In the genomic region with DNA sequence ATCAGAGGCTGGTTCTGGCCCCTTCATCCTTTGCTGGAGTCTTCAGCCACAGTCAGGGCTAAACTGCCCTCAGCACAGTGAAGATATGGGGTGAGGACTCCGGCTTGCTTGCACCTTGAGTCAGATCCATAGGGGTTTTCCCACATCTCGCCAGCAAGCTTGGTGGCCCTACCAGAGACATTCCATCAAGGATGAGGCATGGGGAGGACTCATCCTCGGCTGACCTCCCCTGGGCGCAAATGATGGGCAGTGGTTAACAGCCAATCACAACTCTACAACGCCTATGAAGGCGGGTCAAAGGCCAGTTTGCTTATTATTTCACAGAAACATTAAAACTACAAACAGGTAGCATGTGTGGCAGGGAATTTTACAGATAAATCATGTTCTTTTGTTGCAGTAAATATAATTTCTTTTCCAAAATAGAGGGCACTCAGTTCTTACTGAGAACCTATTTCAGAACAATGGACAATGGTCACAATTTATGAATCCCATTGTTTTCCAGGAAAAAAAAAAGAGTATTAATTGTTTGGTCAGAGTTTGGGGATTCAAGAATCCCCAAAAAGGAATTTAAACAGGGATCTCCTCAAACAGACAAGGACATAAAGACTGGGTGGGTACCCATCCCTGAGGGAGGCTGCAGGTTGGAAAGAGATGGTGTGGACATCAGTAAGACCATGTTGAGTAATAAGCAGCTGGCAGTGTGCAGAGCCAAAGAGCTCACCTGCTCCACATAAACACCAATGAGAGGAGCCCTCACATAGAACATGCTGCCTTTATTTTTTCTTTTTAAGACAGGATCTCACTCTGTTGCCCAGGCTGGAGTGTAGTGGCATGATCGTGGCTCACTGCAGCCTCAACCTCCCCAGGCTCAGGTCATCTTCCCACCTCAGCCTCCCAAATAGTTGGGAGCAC, we compare ENCODE assay signal across 15 cellular contexts. TPM values are rescaled to one million over a fixed set of nuclear protein-coding genes. Genes with fewer than 3 reads are reported as not detected.
A peak's percentile ranks its signal among the peaks of the same experiment; 100 is the strongest.
DNase-seq lines count a peak whose midpoint lies in the region; ATAC-seq and TF ChIP-seq lines count a peak whose summit lies in the region.
"Had no signal": no experiment of that assay in that cellular context is flagged by ENCODE, and none has a peak within 500 bp of the region (broad histone marks: within the 10 kb centered on the region; RNA-seq: fewer than 3 reads in every experiment).

No MANE protein-coding gene starts in this region.

- TF ChIP-seq CTCF in RWPE2 (IDR thresholded peaks at IDR 0.05; ENCODE audit: poor library complexity, severe bottlenecking) = no peak
- no peak for TF ChIP-seq CTCF in fibroblast of mammary gland (conservative IDR thresholded peaks at IDR 0.05; ENCODE audit: control insufficient read depth, insufficient read depth, low read depth, low read length)

- no peaks in the 10 kb centered on the region for H3K4me1 ChIP-seq in RWPE2 (ENCODE audit: insufficient read depth, poor library complexity, severe bottlenecking)
- H3K4me1 ChIP-seq: parathyroid adenoma had no signal

- no peak overlapping the region for H3K27ac Mint-ChIP-seq in stimulated activated effector memory CD8-positive, alpha-beta T cell treated with anti-CD3 and anti-CD28 coated beads, Interleukin-12 subunit alpha, Interleukin-12 subunit beta, amount 100 ng/mL, for 72 hours
- H3K27ac Mint-ChIP-seq: activated CD8-positive, alpha-beta T cell treated with anti-CD3 and anti-CD28 coated beads, Interleukin-2, amount 10 ng/mL, durations not matched to agents 7 days and 5 days; activated naive CD8-positive, alpha-beta T cell treated with anti-CD3 and anti-CD28 coated beads for 36 hours had no signal

- peaks cover 30% of the 10 kb centered on the region for H3K36me3 Mint-ChIP-seq in stimulated activated effector memory CD8-positive, alpha-beta T cell treated with anti-CD3 and anti-CD28 coated beads, Interleukin-12 subunit alpha, Interleukin-12 subunit beta, amount 100 ng/mL, for 72 hours
- H3K36me3 Mint-ChIP-seq: activated naive CD8-positive, alpha-beta T cell treated with anti-CD3 and anti-CD28 coated beads for 36 hours; IgD-negative memory B cell had no signal

- H3K9me3 ChIP-seq in RWPE2 (ENCODE audit: severe bottlenecking) = no peaks in the 10 kb centered on the region
- H3K9me3 ChIP-seq: left lung, transverse colon had no signal

- H3K4me3 ChIP-seq in RWPE2 (ENCODE audit: severe bottlenecking) (no peak overlapping the region), fibroblast of mammary gland (ENCODE audit: control insufficient read depth, low read depth, low read length) (no peak overlapping the region)
- H3K4me3 ChIP-seq: left lung, transverse colon had no signal

- no peaks in the 10 kb centered on the region for H3K36me3 ChIP-seq in RWPE2 (ENCODE audit: low read depth)
- H3K36me3 ChIP-seq: transverse colon had no signal

- H3K27ac ChIP-seq in RWPE2 (ENCODE audit: poor library complexity, severe bottlenecking) = no peak overlapping the region
- H3K27ac ChIP-seq: left lung, parathyroid adenoma, transverse colon had no signal

- H3K9me3 Mint-ChIP-seq in stimulated activated effector memory CD8-positive, alpha-beta T cell treated with anti-CD3 and anti-CD28 coated beads, Interleukin-12 subunit alpha, Interleukin-12 subunit beta, amount 100 ng/mL, for 72 hours = no peaks in the 10 kb centered on the region
- H3K9me3 Mint-ChIP-seq: activated naive CD8-positive, alpha-beta T cell treated with anti-CD3 and anti-CD28 coated beads for 36 hours had no signal

- DNase-seq in GM04503 (ENCODE audit: low read depth) (peak; percentile 53), RWPE2 (ENCODE audit: low spot score) (no peak), fibroblast of mammary gland (ENCODE audit: low read depth) (peak; percentile 88), renal cortical epithelial cell (ENCODE audit: low read depth) (peak; percentile 84), NCI-H82 treated with DMSO at 0.1 percent for 48 hours (lab: John Stamatoyannopoulos, UW; ENCODE audit: unreplicated experiment) (no peak), MV-4-11 (lab: John Stamatoyannopoulos, UW) (no peak)
- no peak for DNase-seq in stimulated activated effector memory CD8-positive, alpha-beta T cell treated with anti-CD3 and anti-CD28 coated beads, Interleukin-12 subunit alpha, Interleukin-12 subunit beta, amount 100 ng/mL, for 72 hours (ENCODE audit: low spot score in 2 of 2)
- DNase-seq: activated CD8-positive, alpha-beta T cell treated with anti-CD3 and anti-CD28 coated beads, Interleukin-2, amount 10 ng/mL, durations not matched to agents 7 days and 5 days; activated naive CD8-positive, alpha-beta T cell treated with anti-CD3 and anti-CD28 coated beads for 36 hours; DND-41; left lung; transverse colon had no signal

- peak; percentile 75 for ATAC-seq in RWPE2 (ENCODE audit: low read depth)
- no peak for ATAC-seq in stimulated activated effector memory CD8-positive, alpha-beta T cell treated with anti-CD3 and anti-CD28 coated beads, Interleukin-12 subunit alpha, Interleukin-12 subunit beta, amount 100 ng/mL, for 72 hours
- no peak for ATAC-seq in HG02642 (IDR thresholded peaks at IDR 0.05; ENCODE audit: poor library complexity, unreplicated experiment)
- ATAC-seq: activated CD8-positive, alpha-beta T cell treated with anti-CD3 and anti-CD28 coated beads, Interleukin-2, amount 10 ng/mL, durations not matched to agents 7 days and 5 days; left lung had no signal

- no peaks in the 10 kb centered on the region for H3K27me3 ChIP-seq in RWPE2 (ENCODE audit: insufficient read depth, poor library complexity, severe bottlenecking)
- H3K27me3 ChIP-seq: left lung, transverse colon had no signal

- peaks cover 10% of the 10 kb centered on the region for H3K4me1 Mint-ChIP-seq in stimulated activated effector memory CD8-positive, alpha-beta T cell treated with anti-CD3 and anti-CD28 coated beads, Interleukin-12 subunit alpha, Interleukin-12 subunit beta, amount 100 ng/mL, for 72 hours

- H3K4me3 Mint-ChIP-seq in stimulated activated effector memory CD8-positive, alpha-beta T cell treated with anti-CD3 and anti-CD28 coated beads, Interleukin-12 subunit alpha, Interleukin-12 subunit beta, amount 100 ng/mL, for 72 hours = no peak overlapping the region
- H3K4me3 Mint-ChIP-seq: activated CD8-positive, alpha-beta T cell treated with anti-CD3 and anti-CD28 coated beads, Interleukin-2, amount 10 ng/mL, durations not matched to agents 7 days and 5 days; activated naive CD8-positive, alpha-beta T cell treated with anti-CD3 and anti-CD28 coated beads for 36 hours; IgD-negative memory B cell had no signal

RNA-seq across cellular contexts. Expression of gene PLAAT3, which starts 14.8 kb away (rescaled TPM):
- total RNA-seq in renal cortical epithelial cell = 50.6 and 63.9 TPM in 2 replicates

RNA-seq across cellular contexts. Expression of gene PLAAT2, which starts 36.3 kb away (rescaled TPM):
- total RNA-seq in renal cortical epithelial cell = not detected in 2 replicates

Comparison
In these comparisons a context has a peak if more than half of its experiments do, and no peak if none do; other contexts are left out.
1. DNase-seq: peak in GM04503 (single experiment), fibroblast of mammary gland (single experiment) and renal cortical epithelial cell (single experiment); none in RWPE2 (single experiment), NCI-H82 treated with DMSO at 0.1 percent for 48 hours (single experiment), stimulated activated effector memory CD8-positive, alpha-beta T cell treated with anti-CD3 and anti-CD28 coated beads, Interleukin-12 subunit alpha, Interleukin-12 subunit beta, amount 100 ng/mL, for 72 hours (0 of 2) and MV-4-11 (single experiment).